Comparison of ENCODE assay signal across 8 cellular contexts in genomic region chr17:75487351-75488070, GRCh38. TPM values are rescaled to one million over a fixed set of nuclear protein-coding genes. Genes with fewer than 3 reads are reported as not detected.
DNase-seq lines count a peak whose midpoint lies in the region; ATAC-seq and TF ChIP-seq lines count a peak whose summit lies in the region.

No MANE protein-coding gene starts in this region.

- H3K27ac ChIP-seq in colonic mucosa, result peak overlapping the region; percentile 22

- intact Hi-C loops in colonic mucosa (cut with DNase I), result no loop called here

- no peaks in the 10 kb centered on the region for H3K36me3 ChIP-seq in colonic mucosa

- ATAC-seq in HG03025 (IDR thresholded peaks at IDR 0.05; ENCODE audit: low FRiP score, unreplicated experiment) (no peak), GM19467 (IDR thresholded peaks at IDR 0.05; ENCODE audit: unreplicated experiment) (no peak), GM19397 (IDR thresholded peaks at IDR 0.05; ENCODE audit: unreplicated experiment) (no peak), HG03045 (IDR thresholded peaks at IDR 0.05; ENCODE audit: unreplicated experiment) (no peak)

- no peaks in the 10 kb centered on the region for H3K9me3 ChIP-seq in colonic mucosa

- TF ChIP-seq CTCF in GM12865 (IDR thresholded peaks at IDR 0.05; ENCODE audit: insufficient read depth, low read depth, low read length, missing control alignments) (no peak), colonic mucosa (IDR thresholded peaks at IDR 0.05) (no peak), retinal pigment epithelial cell (conservative IDR thresholded peaks at IDR 0.05; ENCODE audit: low read depth, low read length) (peak; percentile 4)

- no peaks in the 10 kb centered on the region for H3K27me3 ChIP-seq in colonic mucosa

- no peak overlapping the region for H3K9ac ChIP-seq in colonic mucosa (ENCODE audit: low read depth in 2 of 2, low read length in 2 of 2)

- H3K4me1 ChIP-seq in colonic mucosa, result peaks cover 11% of the 10 kb centered on the region

- DNase-seq in GM12865 (ENCODE audit: low read depth) (peak; percentile 61), UCSD-AML1 (lab: John Stamatoyannopoulos, UW; ENCODE audit: unreplicated experiment) (peak; percentile 81), colonic mucosa (peak; percentile 36), retinal pigment epithelial cell (ENCODE audit: low read depth) (no peak)

- H3K4me3 ChIP-seq in GM12865 (ENCODE audit: low read depth, low read length) (no peak overlapping the region), colonic mucosa (no peak overlapping the region), retinal pigment epithelial cell (ENCODE audit: low read length) (no peak overlapping the region)

RNA-seq across cellular contexts. Expression of gene CASKIN2, which starts 27.8 kb away (rescaled TPM):
- total RNA-seq in colonic mucosa, result 10 to 100 TPM; 26.5 to 28.6 TPM

RNA-seq across cellular contexts. Expression of gene TSEN54, which starts 28.8 kb away (rescaled TPM):
- 10 to 100 TPM; 29.7 to 50.7 TPM for total RNA-seq in colonic mucosa

RNA-seq across cellular contexts. Expression of gene TMEM94, which starts 31.1 kb away (rescaled TPM):
- 10 to 100 TPM; 88.3 to 95.7 TPM for total RNA-seq in colonic mucosa

RNA-seq across cellular contexts. Expression of gene LLGL2, which starts 38.0 kb away (rescaled TPM):
- total RNA-seq in colonic mucosa, result 100 to 1,000 TPM; 401 to 497 TPM
